In the genomic region with DNA sequence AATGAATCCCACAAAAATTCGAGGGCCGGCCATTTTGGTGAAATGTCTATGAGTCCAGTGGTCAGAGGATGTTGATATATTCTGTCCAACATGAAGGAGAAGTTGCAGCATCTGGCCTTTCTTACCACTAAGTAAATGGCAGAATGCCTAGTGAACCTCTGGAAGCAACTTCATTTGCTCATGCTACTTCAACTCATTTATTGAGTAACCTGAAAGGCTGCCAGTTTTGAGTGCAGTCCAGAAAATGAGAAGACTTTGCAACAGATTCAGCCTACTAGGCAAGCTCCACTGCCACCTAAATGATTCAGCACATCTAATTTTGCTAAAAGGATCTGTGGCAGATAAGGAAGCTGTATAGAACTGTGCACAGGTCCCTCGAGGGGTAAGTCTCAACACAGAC, we compare ENCODE assay signal across 1 cellular context.
TF ChIP-seq lines count a peak whose summit lies in the region.

No MANE protein-coding gene starts in this region.

TF ChIP-seq in K562, 482 proteins besides CTCF, POLR2A, EP300 and RAD21 (continued from another document and continues in another):
- TF ChIP-seq ARID4B (CRISPR knock-in tag; IDR thresholded peaks at IDR 0.05) = no peak
- TF ChIP-seq TRIM24 (IDR thresholded peaks at IDR 0.05) = no peak
- TF ChIP-seq, protein P1, sequence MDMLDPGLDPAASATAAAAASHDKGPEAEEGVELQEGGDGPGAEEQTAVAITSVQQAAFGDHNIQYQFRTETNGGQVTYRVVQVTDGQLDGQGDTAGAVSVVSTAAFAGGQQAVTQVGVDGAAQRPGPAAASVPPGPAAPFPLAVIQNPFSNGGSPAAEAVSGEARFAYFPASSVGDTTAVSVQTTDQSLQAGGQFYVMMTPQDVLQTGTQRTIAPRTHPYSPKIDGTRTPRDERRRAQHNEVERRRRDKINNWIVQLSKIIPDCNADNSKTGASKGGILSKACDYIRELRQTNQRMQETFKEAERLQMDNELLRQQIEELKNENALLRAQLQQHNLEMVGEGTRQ (CRISPR knock-in tag; IDR thresholded peaks at IDR 0.05) = no peak
- TF ChIP-seq SAFB2 (IDR thresholded peaks at IDR 0.05; ENCODE audit: borderline replicate concordance, low read depth, low read length, severe bottlenecking) = no peak
- no peak for TF ChIP-seq ZKSCAN3 (CRISPR knock-in tag; IDR thresholded peaks at IDR 0.05)
- TF ChIP-seq, protein P2, sequence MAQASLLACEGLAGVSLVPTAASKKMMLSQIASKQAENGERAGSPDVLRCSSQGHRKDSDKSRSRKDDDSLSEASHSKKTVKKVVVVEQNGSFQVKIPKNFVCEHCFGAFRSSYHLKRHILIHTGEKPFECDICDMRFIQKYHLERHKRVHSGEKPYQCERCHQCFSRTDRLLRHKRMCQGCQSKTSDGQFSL (CRISPR knock-in tag; IDR thresholded peaks at IDR 0.05) = no peak
- TF ChIP-seq, protein P2 (tag; IDR thresholded peaks at IDR 0.05) = no peak
- no peak for TF ChIP-seq KDM4B (IDR thresholded peaks at IDR 0.05; ENCODE audit: borderline replicate concordance in 2 of 2, low read depth in 1 of 2)
- TF ChIP-seq YY1 (IDR thresholded peaks at IDR 0.05; ENCODE audit: borderline replicate concordance in 1 of 3, control insufficient read depth in 1 of 3, extremely low read depth in 1 of 3, insufficient read depth in 3 of 3, insufficient read length in 1 of 3, insufficient replicate concordance in 2 of 3, low read depth in 1 of 3, low read length in 2 of 3) = peak in 1 of 3 experiments; percentile 30
- TF ChIP-seq SREBF1 (IDR thresholded peaks at IDR 0.05; ENCODE audit: borderline replicate concordance, low read depth, low read length) = no peak
- no peak for TF ChIP-seq ZNF133 (CRISPR knock-in tag; IDR thresholded peaks at IDR 0.05)
- no peak for TF ChIP-seq ZBTB5 (IDR thresholded peaks at IDR 0.05)
- no peak for TF ChIP-seq STAT5B (CRISPR knock-in tag; IDR thresholded peaks at IDR 0.05)
- TF ChIP-seq, protein P3, sequence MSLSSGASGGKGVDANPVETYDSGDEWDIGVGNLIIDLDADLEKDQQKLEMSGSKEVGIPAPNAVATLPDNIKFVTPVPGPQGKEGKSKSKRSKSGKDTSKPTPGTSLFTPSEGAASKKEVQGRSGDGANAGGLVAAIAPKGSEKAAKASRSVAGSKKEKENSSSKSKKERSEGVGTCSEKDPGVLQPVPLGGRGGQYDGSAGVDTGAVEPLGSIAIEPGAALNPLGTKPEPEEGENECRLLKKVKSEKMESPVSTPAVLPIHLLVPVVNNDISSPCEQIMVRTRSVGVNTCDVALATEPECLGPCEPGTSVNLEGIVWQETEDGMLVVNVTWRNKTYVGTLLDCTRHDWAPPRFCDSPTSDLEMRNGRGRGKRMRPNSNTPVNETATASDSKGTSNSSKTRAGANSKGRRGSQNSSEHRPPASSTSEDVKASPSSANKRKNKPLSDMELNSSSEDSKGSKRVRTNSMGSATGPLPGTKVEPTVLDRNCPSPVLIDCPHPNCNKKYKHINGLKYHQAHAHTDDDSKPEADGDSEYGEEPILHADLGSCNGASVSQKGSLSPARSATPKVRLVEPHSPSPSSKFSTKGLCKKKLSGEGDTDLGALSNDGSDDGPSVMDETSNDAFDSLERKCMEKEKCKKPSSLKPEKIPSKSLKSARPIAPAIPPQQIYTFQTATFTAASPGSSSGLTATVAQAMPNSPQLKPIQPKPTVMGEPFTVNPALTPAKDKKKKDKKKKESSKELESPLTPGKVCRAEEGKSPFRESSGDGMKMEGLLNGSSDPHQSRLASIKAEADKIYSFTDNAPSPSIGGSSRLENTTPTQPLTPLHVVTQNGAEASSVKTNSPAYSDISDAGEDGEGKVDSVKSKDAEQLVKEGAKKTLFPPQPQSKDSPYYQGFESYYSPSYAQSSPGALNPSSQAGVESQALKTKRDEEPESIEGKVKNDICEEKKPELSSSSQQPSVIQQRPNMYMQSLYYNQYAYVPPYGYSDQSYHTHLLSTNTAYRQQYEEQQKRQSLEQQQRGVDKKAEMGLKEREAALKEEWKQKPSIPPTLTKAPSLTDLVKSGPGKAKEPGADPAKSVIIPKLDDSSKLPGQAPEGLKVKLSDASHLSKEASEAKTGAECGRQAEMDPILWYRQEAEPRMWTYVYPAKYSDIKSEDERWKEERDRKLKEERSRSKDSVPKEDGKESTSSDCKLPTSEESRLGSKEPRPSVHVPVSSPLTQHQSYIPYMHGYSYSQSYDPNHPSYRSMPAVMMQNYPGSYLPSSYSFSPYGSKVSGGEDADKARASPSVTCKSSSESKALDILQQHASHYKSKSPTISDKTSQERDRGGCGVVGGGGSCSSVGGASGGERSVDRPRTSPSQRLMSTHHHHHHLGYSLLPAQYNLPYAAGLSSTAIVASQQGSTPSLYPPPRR (CRISPR knock-in tag; IDR thresholded peaks at IDR 0.05; ENCODE audit: borderline replicate concordance) = no peak
- TF ChIP-seq, protein P4, sequence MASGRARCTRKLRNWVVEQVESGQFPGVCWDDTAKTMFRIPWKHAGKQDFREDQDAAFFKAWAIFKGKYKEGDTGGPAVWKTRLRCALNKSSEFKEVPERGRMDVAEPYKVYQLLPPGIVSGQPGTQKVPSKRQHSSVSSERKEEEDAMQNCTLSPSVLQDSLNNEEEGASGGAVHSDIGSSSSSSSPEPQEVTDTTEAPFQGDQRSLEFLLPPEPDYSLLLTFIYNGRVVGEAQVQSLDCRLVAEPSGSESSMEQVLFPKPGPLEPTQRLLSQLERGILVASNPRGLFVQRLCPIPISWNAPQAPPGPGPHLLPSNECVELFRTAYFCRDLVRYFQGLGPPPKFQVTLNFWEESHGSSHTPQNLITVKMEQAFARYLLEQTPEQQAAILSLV (tag; IDR thresholded peaks at IDR 0.05) = no peak
- TF ChIP-seq, protein P5, sequence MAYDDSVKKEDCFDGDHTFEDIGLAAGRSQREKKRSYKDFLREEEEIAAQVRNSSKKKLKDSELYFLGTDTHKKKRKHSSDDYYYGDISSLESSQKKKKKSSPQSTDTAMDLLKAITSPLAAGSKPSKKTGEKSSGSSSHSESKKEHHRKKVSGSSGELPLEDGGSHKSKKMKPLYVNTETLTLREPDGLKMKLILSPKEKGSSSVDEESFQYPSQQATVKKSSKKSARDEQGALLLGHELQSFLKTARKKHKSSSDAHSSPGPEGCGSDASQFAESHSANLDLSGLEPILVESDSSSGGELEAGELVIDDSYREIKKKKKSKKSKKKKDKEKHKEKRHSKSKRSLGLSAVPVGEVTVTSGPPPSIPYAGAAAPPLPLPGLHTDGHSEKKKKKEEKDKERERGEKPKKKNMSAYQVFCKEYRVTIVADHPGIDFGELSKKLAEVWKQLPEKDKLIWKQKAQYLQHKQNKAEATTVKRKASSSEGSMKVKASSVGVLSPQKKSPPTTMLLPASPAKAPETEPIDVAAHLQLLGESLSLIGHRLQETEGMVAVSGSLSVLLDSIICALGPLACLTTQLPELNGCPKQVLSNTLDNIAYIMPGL (CRISPR knock-in tag; IDR thresholded peaks at IDR 0.05) = no peak
- TF ChIP-seq, protein P6, sequence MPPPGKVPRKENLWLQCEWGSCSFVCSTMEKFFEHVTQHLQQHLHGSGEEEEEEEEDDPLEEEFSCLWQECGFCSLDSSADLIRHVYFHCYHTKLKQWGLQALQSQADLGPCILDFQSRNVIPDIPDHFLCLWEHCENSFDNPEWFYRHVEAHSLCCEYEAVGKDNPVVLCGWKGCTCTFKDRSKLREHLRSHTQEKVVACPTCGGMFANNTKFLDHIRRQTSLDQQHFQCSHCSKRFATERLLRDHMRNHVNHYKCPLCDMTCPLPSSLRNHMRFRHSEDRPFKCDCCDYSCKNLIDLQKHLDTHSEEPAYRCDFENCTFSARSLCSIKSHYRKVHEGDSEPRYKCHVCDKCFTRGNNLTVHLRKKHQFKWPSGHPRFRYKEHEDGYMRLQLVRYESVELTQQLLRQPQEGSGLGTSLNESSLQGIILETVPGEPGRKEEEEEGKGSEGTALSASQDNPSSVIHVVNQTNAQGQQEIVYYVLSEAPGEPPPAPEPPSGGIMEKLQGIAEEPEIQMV (tag; conservative IDR thresholded peaks at IDR 0.05; ENCODE audit: low read depth) = no peak
- TF ChIP-seq E2F5 (CRISPR knock-in tag; IDR thresholded peaks at IDR 0.05) = no peak
- TF ChIP-seq MAFF (IDR thresholded peaks at IDR 0.05; ENCODE audit: low read length) = peak; percentile 58; the same call in 1 of the 2 replicates
- no peak for TF ChIP-seq NRF1 (conservative IDR thresholded peaks at IDR 0.05 in 1 of 2, IDR thresholded peaks at IDR 0.05 in 1 of 2)
- TF ChIP-seq BCLAF1 (IDR thresholded peaks at IDR 0.05; ENCODE audit: borderline replicate concordance in 1 of 2, control insufficient read depth in 1 of 2, low read depth in 2 of 2, low read length in 1 of 2) = no peak
- no peak for TF ChIP-seq RBM14 (IDR thresholded peaks at IDR 0.05; ENCODE audit: borderline replicate concordance, insufficient read depth, low read depth, low read length)
